Comparison of ENCODE assay signal across 1 cellular context in the genomic region with DNA sequence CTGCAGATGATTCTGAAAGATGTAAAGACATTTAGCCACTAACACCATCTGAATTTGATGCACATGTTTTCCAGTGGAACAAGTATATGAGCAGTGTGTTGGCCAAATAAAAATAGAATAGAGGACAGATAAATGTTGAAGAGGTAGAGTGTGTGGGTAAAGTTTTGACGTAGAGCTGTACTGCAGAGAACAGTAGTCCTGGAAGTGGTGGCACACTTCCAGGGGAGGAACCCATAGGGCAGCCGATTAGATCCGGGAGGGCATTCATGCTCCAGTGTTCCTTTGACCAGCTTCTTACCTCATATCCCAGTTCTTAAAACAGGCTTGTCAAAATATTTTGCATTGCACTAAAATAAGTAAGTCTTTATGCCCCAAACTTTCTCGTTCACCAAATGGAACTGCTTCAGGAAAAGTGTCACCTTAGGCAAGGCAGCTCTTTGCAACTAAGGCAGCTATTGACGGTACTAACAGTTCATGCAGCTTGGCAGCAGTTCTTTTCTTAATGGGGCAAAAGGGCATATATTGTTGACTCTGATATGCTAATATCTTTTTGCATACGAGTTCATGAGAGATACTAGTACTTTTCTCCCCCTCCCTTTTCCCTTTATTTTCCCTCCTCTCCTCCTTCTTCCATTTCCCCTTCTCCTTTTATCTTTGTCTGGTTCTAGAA.
TF ChIP-seq lines count a peak whose summit lies in the region.

No MANE protein-coding gene starts in this region.

TF ChIP-seq in HepG2, 621 proteins besides CTCF, POLR2A, EP300 and RAD21 (continued from another document):
- TF ChIP-seq, protein P1, sequence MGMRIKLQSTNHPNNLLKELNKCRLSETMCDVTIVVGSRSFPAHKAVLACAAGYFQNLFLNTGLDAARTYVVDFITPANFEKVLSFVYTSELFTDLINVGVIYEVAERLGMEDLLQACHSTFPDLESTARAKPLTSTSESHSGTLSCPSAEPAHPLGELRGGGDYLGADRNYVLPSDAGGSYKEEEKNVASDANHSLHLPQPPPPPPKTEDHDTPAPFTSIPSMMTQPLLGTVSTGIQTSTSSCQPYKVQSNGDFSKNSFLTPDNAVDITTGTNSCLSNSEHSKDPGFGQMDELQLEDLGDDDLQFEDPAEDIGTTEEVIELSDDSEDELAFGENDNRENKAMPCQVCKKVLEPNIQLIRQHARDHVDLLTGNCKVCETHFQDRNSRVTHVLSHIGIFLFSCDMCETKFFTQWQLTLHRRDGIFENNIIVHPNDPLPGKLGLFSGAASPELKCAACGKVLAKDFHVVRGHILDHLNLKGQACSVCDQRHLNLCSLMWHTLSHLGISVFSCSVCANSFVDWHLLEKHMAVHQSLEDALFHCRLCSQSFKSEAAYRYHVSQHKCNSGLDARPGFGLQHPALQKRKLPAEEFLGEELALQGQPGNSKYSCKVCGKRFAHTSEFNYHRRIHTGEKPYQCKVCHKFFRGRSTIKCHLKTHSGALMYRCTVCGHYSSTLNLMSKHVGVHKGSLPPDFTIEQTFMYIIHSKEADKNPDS (CRISPR knock-in tag; IDR thresholded peaks at IDR 0.05), result no peak
- TF ChIP-seq, protein P2, sequence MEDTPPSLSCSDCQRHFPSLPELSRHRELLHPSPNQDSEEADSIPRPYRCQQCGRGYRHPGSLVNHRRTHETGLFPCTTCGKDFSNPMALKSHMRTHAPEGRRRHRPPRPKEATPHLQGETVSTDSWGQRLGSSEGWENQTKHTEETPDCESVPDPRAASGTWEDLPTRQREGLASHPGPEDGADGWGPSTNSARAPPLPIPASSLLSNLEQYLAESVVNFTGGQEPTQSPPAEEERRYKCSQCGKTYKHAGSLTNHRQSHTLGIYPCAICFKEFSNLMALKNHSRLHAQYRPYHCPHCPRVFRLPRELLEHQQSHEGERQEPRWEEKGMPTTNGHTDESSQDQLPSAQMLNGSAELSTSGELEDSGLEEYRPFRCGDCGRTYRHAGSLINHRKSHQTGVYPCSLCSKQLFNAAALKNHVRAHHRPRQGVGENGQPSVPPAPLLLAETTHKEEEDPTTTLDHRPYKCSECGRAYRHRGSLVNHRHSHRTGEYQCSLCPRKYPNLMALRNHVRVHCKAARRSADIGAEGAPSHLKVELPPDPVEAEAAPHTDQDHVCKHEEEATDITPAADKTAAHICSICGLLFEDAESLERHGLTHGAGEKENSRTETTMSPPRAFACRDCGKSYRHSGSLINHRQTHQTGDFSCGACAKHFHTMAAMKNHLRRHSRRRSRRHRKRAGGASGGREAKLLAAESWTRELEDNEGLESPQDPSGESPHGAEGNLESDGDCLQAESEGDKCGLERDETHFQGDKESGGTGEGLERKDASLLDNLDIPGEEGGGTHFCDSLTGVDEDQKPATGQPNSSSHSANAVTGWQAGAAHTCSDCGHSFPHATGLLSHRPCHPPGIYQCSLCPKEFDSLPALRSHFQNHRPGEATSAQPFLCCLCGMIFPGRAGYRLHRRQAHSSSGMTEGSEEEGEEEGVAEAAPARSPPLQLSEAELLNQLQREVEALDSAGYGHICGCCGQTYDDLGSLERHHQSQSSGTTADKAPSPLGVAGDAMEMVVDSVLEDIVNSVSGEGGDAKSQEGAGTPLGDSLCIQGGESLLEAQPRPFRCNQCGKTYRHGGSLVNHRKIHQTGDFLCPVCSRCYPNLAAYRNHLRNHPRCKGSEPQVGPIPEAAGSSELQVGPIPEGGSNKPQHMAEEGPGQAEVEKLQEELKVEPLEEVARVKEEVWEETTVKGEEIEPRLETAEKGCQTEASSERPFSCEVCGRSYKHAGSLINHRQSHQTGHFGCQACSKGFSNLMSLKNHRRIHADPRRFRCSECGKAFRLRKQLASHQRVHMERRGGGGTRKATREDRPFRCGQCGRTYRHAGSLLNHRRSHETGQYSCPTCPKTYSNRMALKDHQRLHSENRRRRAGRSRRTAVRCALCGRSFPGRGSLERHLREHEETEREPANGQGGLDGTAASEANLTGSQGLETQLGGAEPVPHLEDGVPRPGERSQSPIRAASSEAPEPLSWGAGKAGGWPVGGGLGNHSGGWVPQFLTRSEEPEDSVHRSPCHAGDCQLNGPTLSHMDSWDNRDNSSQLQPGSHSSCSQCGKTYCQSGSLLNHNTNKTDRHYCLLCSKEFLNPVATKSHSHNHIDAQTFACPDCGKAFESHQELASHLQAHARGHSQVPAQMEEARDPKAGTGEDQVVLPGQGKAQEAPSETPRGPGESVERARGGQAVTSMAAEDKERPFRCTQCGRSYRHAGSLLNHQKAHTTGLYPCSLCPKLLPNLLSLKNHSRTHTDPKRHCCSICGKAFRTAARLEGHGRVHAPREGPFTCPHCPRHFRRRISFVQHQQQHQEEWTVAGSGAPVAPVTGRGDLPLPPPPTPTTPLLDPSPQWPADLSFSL (CRISPR knock-in tag; IDR thresholded peaks at IDR 0.05), result no peak
- no peak for TF ChIP-seq ZNF7 (CRISPR knock-in tag; IDR thresholded peaks at IDR 0.05)
- no peak for TF ChIP-seq ZNF768 (CRISPR knock-in tag; IDR thresholded peaks at IDR 0.05)
- TF ChIP-seq ZNF225 (CRISPR knock-in tag; IDR thresholded peaks at IDR 0.05), result no peak
